In genomic region chr11:86132667-86133310, GRCh38 we compare ENCODE assay signal across 20 cellular contexts.
DNase-seq lines count a peak whose midpoint lies in the region; FAIRE-seq and TF ChIP-seq lines count a peak whose summit lies in the region.
"Had no signal": no experiment of that assay in that cellular context is flagged by ENCODE, and none has a peak within 500 bp of the region (broad histone marks: within the 10 kb centered on the region; RNA-seq: fewer than 3 reads in every experiment).

No MANE protein-coding gene starts in this region.

- no peaks in the 10 kb centered on the region; the same call in 1 of the 2 replicates for H3K27me3 ChIP-seq in Karpas-422 (ENCODE audit: low read length)
- H3K27me3 ChIP-seq in astrocyte (ENCODE audit: insufficient read depth, low read length) = no peaks in the 10 kb centered on the region
- H3K27me3 ChIP-seq in small intestine (ENCODE audit: control insufficient read depth in 2 of 2, insufficient read depth in 2 of 2, low read length in 2 of 2) = no peaks in the 10 kb centered on the region
- H3K27me3 ChIP-seq in right atrium auricular region = no peaks in the 10 kb centered on the region
- H3K27me3 ChIP-seq: BLaER1 had no signal

- H3K9me3 ChIP-seq in Karpas-422 (ENCODE audit: low read length) = no peaks in the 10 kb centered on the region
- no peaks in the 10 kb centered on the region for H3K9me3 ChIP-seq in astrocyte (ENCODE audit: insufficient read depth, low read depth, low read length)
- H3K9me3 ChIP-seq in small intestine (ENCODE audit: control insufficient read depth, low read depth) = no peaks in the 10 kb centered on the region
- no peaks in the 10 kb centered on the region for H3K9me3 ChIP-seq in right atrium auricular region
- H3K9me3 ChIP-seq: BLaER1 had no signal

- 41 to 76% (median 57%) methylated on average over 7 of the region's 7 CpGs for WGBS in small intestine, 3 donors

- H3K4me1 ChIP-seq in Karpas-422 (ENCODE audit: low read length) (peaks cover 8% of the 10 kb centered on the region; the same call in 1 of the 2 replicates), astrocyte (ENCODE audit: insufficient read depth, low read length) (no peaks in the 10 kb centered on the region), small intestine (ENCODE audit: control insufficient read depth in 2 of 2, insufficient read depth in 1 of 2, low read depth in 1 of 2, low read length in 1 of 2) (peaks cover 1 to 12% of the 10 kb centered on the region in 2 donors), right atrium auricular region (peaks cover 0 to 5% of the 10 kb centered on the region in 2 donors)
- H3K4me1 ChIP-seq: BLaER1 had no signal

- DNase-seq in Karpas-422 = no peak
- no peak for DNase-seq in astrocyte (ENCODE audit: low read depth)
- peak; percentile 74 for DNase-seq in small intestine
- no peak for DNase-seq in activated effector memory CD4-positive, alpha-beta T cell treated with Interleukin-2 at 50 U/mL for 16 hours
- DNase-seq in Kasumi-1 (lab: John Stamatoyannopoulos, UW) = no peak
- no peak for DNase-seq in activated CD4-positive, alpha-beta T cell treated with anti-CD3 and anti-CD28 coated beads, Interleukin-2, amount 50 U/mL, for 4 hours
- DNase-seq in right atrium auricular region (ENCODE audit: low spot score) = no peak
- DNase-seq: Calu3; CD4-positive, alpha-beta T cell; CD8-positive, alpha-beta memory T cell; DND-41; GM23248; H7; HCEC 1CT had no signal

- H3K4me1 Mint-ChIP-seq in astrocyte (ENCODE audit: low read depth, unreplicated experiment) = no peaks in the 10 kb centered on the region
- H3K4me1 Mint-ChIP-seq in dendritic cell treated with granulocyte-macrophage colony-stimulating factor and Interleukin-4, amounts not matched to agents 40 ng/mL and 50 ng/mL, for 4 days (ENCODE audit: low read depth) = peaks cover 59% of the 10 kb centered on the region

- no peaks in the 10 kb centered on the region for H3K79me2 ChIP-seq in Karpas-422 (ENCODE audit: low read length)
- no peaks in the 10 kb centered on the region for H3K79me2 ChIP-seq in astrocyte (ENCODE audit: insufficient read depth, low read length)

- no peak overlapping the region for H3K9ac ChIP-seq in Karpas-422 (ENCODE audit: low read length)
- no peak overlapping the region for H3K9ac ChIP-seq in astrocyte (ENCODE audit: low read length)
- H3K9ac ChIP-seq: BLaER1, GM23248 had no signal

- H3K27ac ChIP-seq in Karpas-422 (ENCODE audit: low read length) = no peak overlapping the region
- H3K27ac ChIP-seq in astrocyte (ENCODE audit: low read depth, low read length) = no peak overlapping the region
- no peak overlapping the region for H3K27ac ChIP-seq in small intestine (ENCODE audit: low read depth in 1 of 2, low read length in 1 of 2)
- no peak overlapping the region for H3K27ac ChIP-seq in right atrium auricular region
- H3K27ac ChIP-seq: BLaER1, C4-2B, GM23248 had no signal

- H3K9me2 ChIP-seq in Karpas-422 (replicated peaks; ENCODE audit: insufficient read depth, low read length) = no peaks in the 10 kb centered on the region

- no peak overlapping the region for H3K4me3 Mint-ChIP-seq in astrocyte (ENCODE audit: unreplicated experiment)
- no peak overlapping the region for H3K4me3 Mint-ChIP-seq in dendritic cell treated with granulocyte-macrophage colony-stimulating factor and Interleukin-4, amounts not matched to agents 40 ng/mL and 50 ng/mL, for 4 days
- H3K4me3 Mint-ChIP-seq: CD4-positive, alpha-beta T cell; CD8-positive, alpha-beta memory T cell had no signal

- H3K27me3 Mint-ChIP-seq in astrocyte (ENCODE audit: low read depth, unreplicated experiment) = no peaks in the 10 kb centered on the region
- H3K27me3 Mint-ChIP-seq in dendritic cell treated with granulocyte-macrophage colony-stimulating factor and Interleukin-4, amounts not matched to agents 40 ng/mL and 50 ng/mL, for 4 days = no peaks in the 10 kb centered on the region
- H3K27me3 Mint-ChIP-seq: CD4-positive, alpha-beta T cell; CD8-positive, alpha-beta memory T cell had no signal

- H3K4me3 ChIP-seq in Karpas-422 (ENCODE audit: low read length) (no peak overlapping the region), astrocyte (ENCODE audit: insufficient read depth, low read depth, low read length) (no peak overlapping the region), small intestine (ENCODE audit: low read depth in 1 of 2, low read length in 2 of 2) (no peak overlapping the region), right atrium auricular region (no peak overlapping the region)
- H3K4me3 ChIP-seq: BLaER1, GM23248 had no signal

- H3K36me3 Mint-ChIP-seq in astrocyte (ENCODE audit: low read depth, unreplicated experiment) = no peaks in the 10 kb centered on the region
- H3K36me3 Mint-ChIP-seq in dendritic cell treated with granulocyte-macrophage colony-stimulating factor and Interleukin-4, amounts not matched to agents 40 ng/mL and 50 ng/mL, for 4 days (ENCODE audit: low read depth) = no peaks in the 10 kb centered on the region
- H3K36me3 Mint-ChIP-seq: CD8-positive, alpha-beta memory T cell had no signal

- intact Hi-C loops in dendritic cell treated with granulocyte-macrophage colony-stimulating factor and Interleukin-4, amounts not matched to agents 40 ng/mL and 50 ng/mL, for 4 days (cut with micrococcal nuclease) = no loop called here

- TF ChIP-seq CTCF in astrocyte (IDR thresholded peaks at IDR 0.05; ENCODE audit: insufficient read depth, low read depth, low read length) (no peak), right atrium auricular region (IDR thresholded peaks at IDR 0.05) (no peak)

- H4K20me1 ChIP-seq in Karpas-422 (ENCODE audit: insufficient read depth, low read depth, low read length) (no peaks in the 10 kb centered on the region), astrocyte (ENCODE audit: insufficient read depth, low read length) (no peaks in the 10 kb centered on the region)
- H4K20me1 ChIP-seq: BLaER1 had no signal

- H3K27ac Mint-ChIP-seq in astrocyte (ENCODE audit: unreplicated experiment) = peak overlapping the region; percentile 21
- peak overlapping the region; percentile 44 for H3K27ac Mint-ChIP-seq in dendritic cell treated with granulocyte-macrophage colony-stimulating factor and Interleukin-4, amounts not matched to agents 40 ng/mL and 50 ng/mL, for 4 days
- H3K27ac Mint-ChIP-seq: CD4-positive, alpha-beta T cell had no signal

- no peak for FAIRE-seq in astrocyte (lab: Jason Lieb, UNC)
- FAIRE-seq in small intestine (lab: Jason Lieb, UNC) = no peak
- FAIRE-seq: G401.6, GM19239, H1 had no signal

- H2AFZ ChIP-seq in Karpas-422 (ENCODE audit: low read length) = peak overlapping the region; percentile 4
- H2AFZ ChIP-seq in astrocyte (ENCODE audit: low read depth, low read length) = no peak overlapping the region
- H2AFZ ChIP-seq: GM23248 had no signal

- no peaks in the 10 kb centered on the region for H3K36me3 ChIP-seq in Karpas-422 (ENCODE audit: insufficient read depth, low read length)
- no peaks in the 10 kb centered on the region for H3K36me3 ChIP-seq in astrocyte (ENCODE audit: insufficient read depth, low read length)
- no peaks in the 10 kb centered on the region for H3K36me3 ChIP-seq in small intestine (ENCODE audit: control insufficient read depth in 2 of 2, insufficient read depth in 2 of 2, low read length in 2 of 2)
- H3K36me3 ChIP-seq in right atrium auricular region = no peaks in the 10 kb centered on the region
- H3K36me3 ChIP-seq: BLaER1 had no signal

- peaks cover 1% of the 10 kb centered on the region for H3K9me3 Mint-ChIP-seq in astrocyte (ENCODE audit: unreplicated experiment)
- no peaks in the 10 kb centered on the region for H3K9me3 Mint-ChIP-seq in dendritic cell treated with granulocyte-macrophage colony-stimulating factor and Interleukin-4, amounts not matched to agents 40 ng/mL and 50 ng/mL, for 4 days
- H3K9me3 Mint-ChIP-seq: CD4-positive, alpha-beta T cell; CD8-positive, alpha-beta memory T cell had no signal

- no peak overlapping the region for H3K4me2 ChIP-seq in Karpas-422 (ENCODE audit: low read depth, low read length, poor library complexity, severe bottlenecking)
- H3K4me2 ChIP-seq in astrocyte (ENCODE audit: low read length) = no peak overlapping the region
- H3K4me2 ChIP-seq: BLaER1 had no signal
